1 cellular context compared by ENCODE assay signal in the genomic region with DNA sequence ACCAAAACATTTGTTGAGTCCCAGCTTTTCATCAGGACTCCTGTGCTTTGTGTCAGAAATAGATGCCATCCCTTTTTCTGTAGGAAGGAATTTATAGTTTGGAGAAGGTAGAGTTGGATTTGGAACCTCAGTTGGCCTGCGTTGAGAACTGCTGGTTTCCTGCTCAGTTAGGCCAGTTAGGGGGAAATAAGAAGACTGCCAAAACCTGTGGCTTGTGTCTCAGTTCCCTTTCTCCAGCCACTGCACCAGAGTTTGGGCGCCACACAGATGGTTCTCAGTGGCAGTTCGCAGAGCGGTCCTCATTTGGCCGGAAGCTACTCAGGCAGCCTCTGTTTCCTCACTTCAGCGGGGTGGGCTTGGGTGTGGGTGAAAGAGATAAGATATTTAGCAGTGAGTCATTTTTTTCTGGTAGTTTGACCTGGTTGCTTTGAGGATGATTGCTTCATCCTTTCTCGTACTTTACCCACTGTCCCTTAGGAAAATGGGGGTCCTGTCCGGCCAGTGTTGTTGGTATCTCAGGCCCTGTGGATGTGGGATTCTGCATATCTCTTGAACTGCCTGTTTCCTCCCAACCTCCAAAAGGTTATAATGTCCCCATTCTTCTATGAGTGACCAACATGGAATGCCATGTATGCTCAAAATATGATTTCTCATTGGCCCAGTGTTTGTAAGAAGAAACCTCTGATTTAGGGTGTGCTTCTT.
TF ChIP-seq lines count a peak whose summit lies in the region.

No MANE protein-coding gene starts in this region.

TF ChIP-seq in HCT116, 20 proteins besides CTCF, POLR2A, EP300 and RAD21 (continued from another document):
- TF ChIP-seq EZH2phosphoT487 (IDR thresholded peaks at IDR 0.05; ENCODE audit: borderline replicate concordance) (no peak), YY1 (IDR thresholded peaks at IDR 0.05; ENCODE audit: extremely low read depth, insufficient replicate concordance, low read depth, low read length) (no peak), REST (IDR thresholded peaks at IDR 0.05; ENCODE audit: low read depth) (no peak), FOSL1 (IDR thresholded peaks at IDR 0.05; ENCODE audit: low read depth) (no peak)
